Comparison of ENCODE assay signal across 12 cellular contexts in genomic region chr10:112539340-112539739, GRCh38.
"Had no signal": no experiment of that assay in that cellular context is flagged by ENCODE, and none has a peak within 500 bp of the region (broad histone marks: within the 10 kb centered on the region; RNA-seq: fewer than 3 reads in every experiment).

No MANE protein-coding gene starts in this region.

- H3K27me3 Mint-ChIP-seq: activated CD4-positive, alpha-beta memory T cell treated with anti-CD3 and anti-CD28 coated beads, Interleukin-2, amount 10 ng/mL, durations not matched to agents 7 days and 5 days; activated CD4-positive, alpha-beta T cell treated with anti-CD3 and anti-CD28 coated beads for 36 hours; activated naive CD8-positive, alpha-beta T cell treated with anti-CD3 and anti-CD28 coated beads, Interleukin-2, amount 10 ng/mL, durations not matched to agents 7 days and 5 days; naive thymus-derived CD8-positive, alpha-beta T cell; stimulated activated memory B cell treated with anti-CD40 and anti-IgM and Interleukin-4, amounts not matched to agents 10 μg/mL and 1 μg/mL and 100 μg/mL, for 72 hours had no signal

- ATAC-seq: activated CD4-positive, alpha-beta T cell treated with anti-CD3 and anti-CD28 coated beads for 36 hours; esophagus mucosa; mucosa of descending colon; naive thymus-derived CD8-positive, alpha-beta T cell; right cardiac atrium; stimulated activated memory B cell treated with anti-CD40 and anti-IgM and Interleukin-4, amounts not matched to agents 10 μg/mL and 1 μg/mL and 100 μg/mL, for 72 hours had no signal

- H3K9me3 Mint-ChIP-seq: stimulated activated memory B cell treated with anti-CD40 and anti-IgM and Interleukin-4, amounts not matched to agents 10 μg/mL and 1 μg/mL and 100 μg/mL, for 72 hours had no signal

- H3K27ac Mint-ChIP-seq: activated CD4-positive, alpha-beta memory T cell treated with anti-CD3 and anti-CD28 coated beads, Interleukin-2, amount 10 ng/mL, durations not matched to agents 7 days and 5 days; activated CD4-positive, alpha-beta T cell treated with anti-CD3 and anti-CD28 coated beads for 36 hours; activated naive CD8-positive, alpha-beta T cell treated with anti-CD3 and anti-CD28 coated beads, Interleukin-2, amount 10 ng/mL, durations not matched to agents 7 days and 5 days; stimulated activated memory B cell treated with anti-CD40 and anti-IgM and Interleukin-4, amounts not matched to agents 10 μg/mL and 1 μg/mL and 100 μg/mL, for 72 hours had no signal

- DNase-seq: activated CD4-positive, alpha-beta memory T cell treated with anti-CD3 and anti-CD28 coated beads, Interleukin-2, amount 10 ng/mL, durations not matched to agents 7 days and 5 days; activated CD4-positive, alpha-beta T cell treated with anti-CD3 and anti-CD28 coated beads for 36 hours; activated CD8-positive, alpha-beta memory T cell treated with anti-CD3 and anti-CD28 coated beads, Interleukin-2, amount 50 U/mL, for 48 hours; activated naive CD8-positive, alpha-beta T cell treated with anti-CD3 and anti-CD28 coated beads, Interleukin-2, amount 10 ng/mL, durations not matched to agents 7 days and 5 days; anterior cingulate cortex; mucosa of descending colon; naive thymus-derived CD8-positive, alpha-beta T cell; posterior cingulate gyrus; right cardiac atrium; small intestine had no signal

- H3K4me3 Mint-ChIP-seq: activated CD4-positive, alpha-beta memory T cell treated with anti-CD3 and anti-CD28 coated beads, Interleukin-2, amount 10 ng/mL, durations not matched to agents 7 days and 5 days; activated CD4-positive, alpha-beta T cell treated with anti-CD3 and anti-CD28 coated beads for 36 hours; activated naive CD8-positive, alpha-beta T cell treated with anti-CD3 and anti-CD28 coated beads, Interleukin-2, amount 10 ng/mL, durations not matched to agents 7 days and 5 days; naive thymus-derived CD8-positive, alpha-beta T cell; stimulated activated memory B cell treated with anti-CD40 and anti-IgM and Interleukin-4, amounts not matched to agents 10 μg/mL and 1 μg/mL and 100 μg/mL, for 72 hours had no signal
